In genomic region chr2:238557855-238558435, GRCh38 we compare ENCODE assay signal across 34 cellular contexts.
"Had no signal": no experiment of that assay in that cellular context is flagged by ENCODE, and none has a peak within 500 bp of the region (broad histone marks: within the 10 kb centered on the region; RNA-seq: fewer than 3 reads in every experiment).

No MANE protein-coding gene starts in this region.

- H3K9me3 Mint-ChIP-seq: activated T-helper 1 cell treated with anti-CD3 and anti-CD28 coated beads, Interleukin-12 subunit alpha, Interleukin-12 subunit beta, Interleukin-2, Interleukin-4 antibody, amounts not matched to agents 30 ng/mL and 10 ng/mL and 1 ng/mL, durations not matched to agents 14 hours and 24 hours and 36 hours had no signal

- H3K36me3 ChIP-seq: MG63 had no signal

- H3K4me3 Mint-ChIP-seq: activated B cell treated with CpG ODN at 0.5 μM for 24 hours; activated CD4-positive, alpha-beta memory T cell treated with anti-CD3 and anti-CD28 coated beads for 36 hours; activated naive CD4-positive, alpha-beta T cell treated with anti-CD3 and anti-CD28 coated beads, Interleukin-2, amount 10 ng/mL, durations not matched to agents 7 days and 5 days; activated naive CD8-positive, alpha-beta T cell; activated naive CD8-positive, alpha-beta T cell treated with anti-CD3 and anti-CD28 coated beads, Interleukin-2, amount 50 U/mL, for 24 hours; activated T-cell treated with anti-CD3 and anti-CD28 coated beads, Interleukin-2, amount 50 U/mL, for 4 hours; activated T-helper 1 cell treated with anti-CD3 and anti-CD28 coated beads, Interleukin-12 subunit alpha, Interleukin-12 subunit beta, Interleukin-2, Interleukin-4 antibody, amounts not matched to agents 30 ng/mL and 10 ng/mL and 1 ng/mL, durations not matched to agents 14 hours and 24 hours and 36 hours; brain had no signal

- H3K4me3 ChIP-seq: MG63, PC-9 had no signal

- H3K27ac ChIP-seq: PC-9, RWPE1, VCaP had no signal

- H3K4me1 Mint-ChIP-seq: activated B cell treated with CpG ODN at 0.5 μM for 24 hours; activated naive CD4-positive, alpha-beta T cell treated with anti-CD3 and anti-CD28 coated beads, Interleukin-2, amount 10 ng/mL, durations not matched to agents 7 days and 5 days; activated naive CD8-positive, alpha-beta T cell treated with anti-CD3 and anti-CD28 coated beads, Interleukin-2, amount 50 U/mL, for 24 hours; brain had no signal

- DNase-seq: activated B cell treated with CpG ODN at 0.5 μM for 24 hours; activated CD4-positive, alpha-beta memory T cell treated with anti-CD3 and anti-CD28 coated beads for 36 hours; activated CD4-positive, alpha-beta T cell treated with anti-CD3 and anti-CD28 coated beads for 4 hours; activated CD4-positive, alpha-beta T cell treated with anti-CD3 and anti-CD28 coated beads, Interleukin-2, amount 50 U/mL, for 1 hour; activated CD4-positive, CD25-positive, alpha-beta regulatory T cell treated with anti-CD3 and anti-CD28 coated beads, Interleukin-2, amount 50 U/mL, for 72 hours; activated CD8-positive, alpha-beta memory T cell treated with anti-CD3 and anti-CD28 coated beads, Interleukin-2, amount 50 U/mL, for 4 hours; activated naive CD4-positive, alpha-beta T cell treated with anti-CD3 and anti-CD28 coated beads, Interleukin-2, amount 10 ng/mL, durations not matched to agents 7 days and 5 days; activated naive CD8-positive, alpha-beta T cell treated with anti-CD3 and anti-CD28 coated beads, Interleukin-2, amount 50 U/mL, for 24 hours; activated T-cell treated with anti-CD3 and anti-CD28 coated beads for 4 hours; activated T-cell treated with anti-CD3 and anti-CD28 coated beads, Interleukin-2, amount 50 U/mL, for 4 hours; anterior cingulate cortex; Kasumi-1; KG1; MG63; MV-4-11; NCI-H1092 treated with DMSO at 0.1 percent for 48 hours; NCI-H146; NCI-H2107; NCI-H2171; NCI-H510A; NCI-H526; NCI-H748 treated with DMSO at 0.1 percent for 48 hours; NK-92 treated with Interleukin-12 subunit alpha and Interleukin-12 subunit beta, amount 100 ng/mL, for 24 hours; PC-9; SIG-M5; T-helper 1 cell; T-helper 2 cell; T-helper 9 cell had no signal

- ATAC-seq: activated naive CD8-positive, alpha-beta T cell treated with anti-CD3 and anti-CD28 coated beads, Interleukin-2, amount 50 U/mL, for 24 hours; activated T-cell treated with anti-CD3 and anti-CD28 coated beads, Interleukin-2, amount 50 U/mL, for 4 hours; SK-N-SH treated with all-trans-retinoic acid at 6 μM for 48 hours had no signal

- H3K27me3 Mint-ChIP-seq: activated CD4-positive, alpha-beta memory T cell treated with anti-CD3 and anti-CD28 coated beads for 36 hours; brain had no signal

- H3K27me3 ChIP-seq: MG63 had no signal

- H3K27ac Mint-ChIP-seq: activated B cell treated with CpG ODN at 0.5 μM for 24 hours; activated CD4-positive, alpha-beta memory T cell treated with anti-CD3 and anti-CD28 coated beads for 36 hours; activated naive CD4-positive, alpha-beta T cell treated with anti-CD3 and anti-CD28 coated beads, Interleukin-2, amount 10 ng/mL, durations not matched to agents 7 days and 5 days; activated naive CD8-positive, alpha-beta T cell; activated naive CD8-positive, alpha-beta T cell treated with anti-CD3 and anti-CD28 coated beads, Interleukin-2, amount 50 U/mL, for 24 hours; activated T-helper 1 cell treated with anti-CD3 and anti-CD28 coated beads, Interleukin-12 subunit alpha, Interleukin-12 subunit beta, Interleukin-2, Interleukin-4 antibody, amounts not matched to agents 30 ng/mL and 10 ng/mL and 1 ng/mL, durations not matched to agents 14 hours and 24 hours and 36 hours had no signal

- H3K36me3 Mint-ChIP-seq: activated CD4-positive, alpha-beta memory T cell treated with anti-CD3 and anti-CD28 coated beads for 36 hours; activated naive CD4-positive, alpha-beta T cell treated with anti-CD3 and anti-CD28 coated beads, Interleukin-2, amount 10 ng/mL, durations not matched to agents 7 days and 5 days; activated naive CD8-positive, alpha-beta T cell; brain had no signal
